Comparison of ENCODE assay signal across 26 cellular contexts in the genomic region with DNA sequence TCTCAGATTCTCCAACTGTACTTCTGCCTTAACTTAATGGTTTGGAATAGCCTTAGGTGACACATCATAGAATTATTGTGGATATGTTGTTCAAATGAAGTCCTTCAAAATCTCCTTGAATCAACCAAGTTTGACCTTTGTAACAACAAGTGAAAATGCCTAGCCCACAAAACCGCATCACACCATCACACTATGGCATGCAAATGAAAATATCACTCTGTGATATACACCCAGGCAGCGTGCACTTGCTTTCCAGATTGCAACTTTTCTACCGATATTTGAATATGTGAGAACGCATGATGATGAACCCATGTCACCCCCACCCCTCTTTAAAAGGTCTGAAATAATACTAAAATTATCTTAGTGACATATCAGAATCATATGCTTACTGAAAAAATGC.
DNase-seq lines count a peak whose midpoint lies in the region; ATAC-seq, FAIRE-seq and TF ChIP-seq lines count a peak whose summit lies in the region.
"Had no signal": no experiment of that assay in that cellular context is flagged by ENCODE, and none has a peak within 500 bp of the region (broad histone marks: within the 10 kb centered on the region; RNA-seq: fewer than 3 reads in every experiment).

No MANE protein-coding gene starts in this region.

- peak overlapping the region; percentile 24 for H3K27ac Mint-ChIP-seq in activated naive CD4-positive, alpha-beta T cell treated with anti-CD3 and anti-CD28 coated beads, Interleukin-2, amount 50 U/mL, for 24 hours
- H3K27ac Mint-ChIP-seq in astrocyte (ENCODE audit: unreplicated experiment) = no peak overlapping the region
- H3K27ac Mint-ChIP-seq: B cell; CD4-positive, alpha-beta T cell; CD8-positive, alpha-beta T cell had no signal

- no peak for TF ChIP-seq CTCF in astrocyte (IDR thresholded peaks at IDR 0.05; ENCODE audit: insufficient read depth, low read depth, low read length)

- no peak overlapping the region for H3K4me3 Mint-ChIP-seq in activated naive CD4-positive, alpha-beta T cell treated with anti-CD3 and anti-CD28 coated beads, Interleukin-2, amount 50 U/mL, for 24 hours
- H3K4me3 Mint-ChIP-seq in astrocyte (ENCODE audit: unreplicated experiment) = no peak overlapping the region
- H3K4me3 Mint-ChIP-seq: B cell; CD4-positive, alpha-beta T cell; CD8-positive, alpha-beta T cell had no signal

- no peak overlapping the region for H3K4me2 ChIP-seq in astrocyte (ENCODE audit: low read length)
- H3K4me2 ChIP-seq: A549; BLaER1 treated with 17β-estradiol and CSF1 and Interleukin-3, amounts not matched to agents 10 nM and 100 nM had no signal

- H3K36me3 ChIP-seq in astrocyte (ENCODE audit: insufficient read depth, low read length) = no peaks in the 10 kb centered on the region
- H3K36me3 ChIP-seq: BLaER1 treated with 17β-estradiol and CSF1 and Interleukin-3, amounts not matched to agents 10 nM and 100 nM had no signal

- ATAC-seq in GM18867 (IDR thresholded peaks at IDR 0.05; ENCODE audit: unreplicated experiment) = peak; percentile 72
- ATAC-seq: A549; CD8-positive, alpha-beta T cell; GM12878 had no signal

- DNase-seq in activated naive CD4-positive, alpha-beta T cell (lab: John Stamatoyannopoulos, UW) = no peak
- DNase-seq in astrocyte (ENCODE audit: low read depth) (no peak), NCI-H1436 treated with DMSO at 0.1 percent for 48 hours (lab: John Stamatoyannopoulos, UW) (no peak), SIG-M5 (lab: John Stamatoyannopoulos, UW) (no peak)
- DNase-seq: AML-193; Caco-2; Calu3; CD4-positive, alpha-beta T cell; CD8-positive, alpha-beta T cell; DMS 273 treated with DMSO at 0.1 percent for 48 hours; DMS153; DMS53; DMS79; DND-41; EL; GDM1 had no signal

- no peaks in the 10 kb centered on the region for H3K4me1 ChIP-seq in astrocyte (ENCODE audit: insufficient read depth, low read length)
- H3K4me1 ChIP-seq: A549; BLaER1 treated with 17β-estradiol and CSF1 and Interleukin-3, amounts not matched to agents 10 nM and 100 nM; Caco-2 had no signal

- no peaks in the 10 kb centered on the region for H4K20me1 ChIP-seq in astrocyte (ENCODE audit: insufficient read depth, low read length)
- H4K20me1 ChIP-seq: BLaER1 treated with 17β-estradiol and CSF1 and Interleukin-3, amounts not matched to agents 10 nM and 100 nM had no signal

- H3K27ac ChIP-seq in astrocyte (ENCODE audit: low read depth, low read length) = no peak overlapping the region
- H3K27ac ChIP-seq: 22Rv1; A549; BLaER1 treated with 17β-estradiol and CSF1 and Interleukin-3, amounts not matched to agents 10 nM and 100 nM; C4-2B had no signal

- H3K36me3 Mint-ChIP-seq in activated naive CD4-positive, alpha-beta T cell treated with anti-CD3 and anti-CD28 coated beads, Interleukin-2, amount 50 U/mL, for 24 hours = no peaks in the 10 kb centered on the region
- no peaks in the 10 kb centered on the region for H3K36me3 Mint-ChIP-seq in astrocyte (ENCODE audit: low read depth, unreplicated experiment)
- H3K36me3 Mint-ChIP-seq: CD8-positive, alpha-beta T cell had no signal

- no peaks in the 10 kb centered on the region for H3K27me3 Mint-ChIP-seq in activated naive CD4-positive, alpha-beta T cell treated with anti-CD3 and anti-CD28 coated beads, Interleukin-2, amount 50 U/mL, for 24 hours
- H3K27me3 Mint-ChIP-seq in astrocyte (ENCODE audit: low read depth, unreplicated experiment) = no peaks in the 10 kb centered on the region
- H3K27me3 Mint-ChIP-seq: B cell; CD4-positive, alpha-beta T cell had no signal

- FAIRE-seq in astrocyte (lab: Jason Lieb, UNC) = peak; percentile 20
- FAIRE-seq: A549, GM12878, GM12892, GM18507 had no signal

- no peaks in the 10 kb centered on the region for H3K27me3 ChIP-seq in astrocyte (ENCODE audit: insufficient read depth, low read length)
- H3K27me3 ChIP-seq: BLaER1 treated with 17β-estradiol and CSF1 and Interleukin-3, amounts not matched to agents 10 nM and 100 nM had no signal

- no peaks in the 10 kb centered on the region for H3K4me1 Mint-ChIP-seq in activated naive CD4-positive, alpha-beta T cell treated with anti-CD3 and anti-CD28 coated beads, Interleukin-2, amount 50 U/mL, for 24 hours
- H3K4me1 Mint-ChIP-seq in astrocyte (ENCODE audit: low read depth, unreplicated experiment) = no peaks in the 10 kb centered on the region
- H3K4me1 Mint-ChIP-seq: B cell had no signal

- H3K4me3 ChIP-seq in astrocyte (ENCODE audit: insufficient read depth, low read depth, low read length) = no peak overlapping the region
- H3K4me3 ChIP-seq: A549; BLaER1 treated with 17β-estradiol and CSF1 and Interleukin-3, amounts not matched to agents 10 nM and 100 nM; GM12878 had no signal

- no peaks in the 10 kb centered on the region for H3K9me3 ChIP-seq in astrocyte (ENCODE audit: insufficient read depth, low read depth, low read length)
- H3K9me3 ChIP-seq: A549, Caco-2 had no signal

- H3K79me2 ChIP-seq in astrocyte (ENCODE audit: insufficient read depth, low read length) = no peaks in the 10 kb centered on the region

- H2AFZ ChIP-seq in astrocyte (ENCODE audit: low read depth, low read length) = no peak overlapping the region

- no peak overlapping the region for H3K9ac ChIP-seq in astrocyte (ENCODE audit: low read length)
- H3K9ac ChIP-seq: BLaER1 treated with 17β-estradiol and CSF1 and Interleukin-3, amounts not matched to agents 10 nM and 100 nM had no signal

- H3K9me3 Mint-ChIP-seq in activated naive CD4-positive, alpha-beta T cell treated with anti-CD3 and anti-CD28 coated beads, Interleukin-2, amount 50 U/mL, for 24 hours = peaks cover 11% of the 10 kb centered on the region
- H3K9me3 Mint-ChIP-seq in astrocyte (ENCODE audit: unreplicated experiment) = no peaks in the 10 kb centered on the region
